Comparison of ENCODE assay signal across 8 cellular contexts in genomic region chr4:77861500-77861899, GRCh38. TPM values are rescaled to one million over a fixed set of nuclear protein-coding genes. Genes with fewer than 3 reads are reported as not detected.
DNase-seq lines count a peak whose midpoint lies in the region; ATAC-seq and TF ChIP-seq lines count a peak whose summit lies in the region.

No MANE protein-coding gene starts in this region.

- ATAC-seq in DND-41 (ENCODE audit: insufficient read depth, low read depth) (no peak), HG02852 (IDR thresholded peaks at IDR 0.05; ENCODE audit: unreplicated experiment) (no peak)

- H3K27me3 ChIP-seq in DND-41 (ENCODE audit: insufficient read depth, low read length, poor library complexity) (no peaks in the 10 kb centered on the region), dorsolateral prefrontal cortex (no peaks in the 10 kb centered on the region), osteoblast (ENCODE audit: insufficient read depth, low read length) (no peaks in the 10 kb centered on the region)

- DNase-seq in DND-41 (no peak), LNCaP clone FGC (ENCODE audit: low read depth) (no peak), dorsolateral prefrontal cortex (no peak), osteoblast (ENCODE audit: insufficient read length, low spot score, missing footprints) (peak; percentile 48), GDM1 (lab: John Stamatoyannopoulos, UW) (no peak), LoVo (ENCODE audit: low spot score) (no peak), GM13977 (ENCODE audit: low spot score) (no peak)

- in situ Hi-C loops in GM13977 (cut with MboI; ENCODE audit: low pct_unique_long_range_greater_than_20kb, low sequenced_read_pairs, unreplicated experiment): no loop called here

- H3K27ac ChIP-seq in DND-41 (ENCODE audit: low read length) (peak overlapping the region; percentile 92), dorsolateral prefrontal cortex (peak overlapping the region in 48 of 59 donors; percentile 2 to 99 (median 96)), osteoblast (ENCODE audit: low read depth, low read length) (peak overlapping the region; percentile 98)

- H4K20me1 ChIP-seq in DND-41 (ENCODE audit: insufficient read depth, low read length): no peaks in the 10 kb centered on the region
- no peaks in the 10 kb centered on the region for H4K20me1 ChIP-seq in osteoblast (ENCODE audit: insufficient read depth, low read length)

- no peaks in the 10 kb centered on the region for H3K9me3 ChIP-seq in DND-41 (ENCODE audit: insufficient read depth, low read length, severe bottlenecking)
- H3K9me3 ChIP-seq in osteoblast (ENCODE audit: low read depth, low read length): no peaks in the 10 kb centered on the region

- peak overlapping the region; percentile 77 for H3K9ac ChIP-seq in DND-41 (ENCODE audit: low read depth, low read length)

- peak overlapping the region in 1 of 2 experiments; percentile 94; a peak in 2 of 4 replicates for H3K4me3 ChIP-seq in DND-41 (ENCODE audit: low read depth in 1 of 2, low read length in 2 of 2)
- peak overlapping the region; percentile 70 for H3K4me3 ChIP-seq in LNCaP clone FGC (ENCODE audit: low read depth, low read length)
- H3K4me3 ChIP-seq in dorsolateral prefrontal cortex: peak overlapping the region in 57 of 59 donors; percentile 15 to 95 (median 81)
- H3K4me3 ChIP-seq in osteoblast (ENCODE audit: insufficient read depth, low read length): peak overlapping the region; percentile 99

- intact Hi-C loops in dorsolateral prefrontal cortex (cut with DNase I): no loop called here

- H2AFZ ChIP-seq in DND-41 (ENCODE audit: low read depth, low read length) (peak overlapping the region; percentile 97), osteoblast (ENCODE audit: low read length) (peak overlapping the region; percentile 95)

- H3K4me1 ChIP-seq in DND-41 (ENCODE audit: insufficient read depth, low read length): peaks cover 35% of the 10 kb centered on the region
- H3K4me1 ChIP-seq in osteoblast (ENCODE audit: insufficient read depth, low read length): peaks cover 12% of the 10 kb centered on the region

- H3K36me3 ChIP-seq in DND-41 (ENCODE audit: insufficient read depth, low read length): no peaks in the 10 kb centered on the region; the same call in none of the 2 replicates
- no peaks in the 10 kb centered on the region for H3K36me3 ChIP-seq in osteoblast (ENCODE audit: insufficient read depth, low read length)

- H3K79me2 ChIP-seq in DND-41 (ENCODE audit: insufficient read depth, low read length) (peaks cover 38% of the 10 kb centered on the region), osteoblast (ENCODE audit: insufficient read depth, low read length) (peaks cover 35% of the 10 kb centered on the region)

- H3K4me2 ChIP-seq in DND-41 (ENCODE audit: insufficient read depth, low read length): peak overlapping the region; percentile 72
- H3K4me2 ChIP-seq in osteoblast (ENCODE audit: insufficient read depth, low read length): peak overlapping the region; percentile 91

- no peak for TF ChIP-seq CTCF in DND-41 (IDR thresholded peaks at IDR 0.05; ENCODE audit: borderline replicate concordance, extremely low read depth, low read length, poor library complexity, severe bottlenecking)
- TF ChIP-seq CTCF in LNCaP clone FGC (IDR thresholded peaks at IDR 0.05; ENCODE audit: control insufficient read depth, extremely low read depth, insufficient read depth): no peak
- no peak for TF ChIP-seq CTCF in dorsolateral prefrontal cortex (IDR thresholded peaks at IDR 0.05 in 54 of 56, conservative IDR thresholded peaks at IDR 0.05 in 2 of 56; ENCODE audit: low read depth in 1 of 56, partially characterized antibody in 56 of 56)
- no peak for TF ChIP-seq CTCF in osteoblast (IDR thresholded peaks at IDR 0.05; ENCODE audit: extremely low read depth, low read depth, low read length)
- TF ChIP-seq CTCF in GM13977 (IDR thresholded peaks at IDR 0.05; ENCODE audit: extremely low read depth, insufficient read depth, missing control alignments): no peak

RNA-seq across cellular contexts. Expression of gene MRPL1, which starts 1.1 kb away (rescaled TPM):
- total RNA-seq in dorsolateral prefrontal cortex (10 to 100 TPM; 11.6 to 51.3 (median 28.4) TPM), osteoblast (23.2 and 25.3 TPM in 2 replicates)

RNA-seq across cellular contexts. Expression of gene CNOT6L, which starts 42.3 kb away (rescaled TPM):
- 10 to 100 TPM; 35.2 to 61.6 (median 47.7) TPM for total RNA-seq in dorsolateral prefrontal cortex
- 15.2 and 17.4 TPM in 2 replicates for total RNA-seq in osteoblast
